In the genomic region with DNA sequence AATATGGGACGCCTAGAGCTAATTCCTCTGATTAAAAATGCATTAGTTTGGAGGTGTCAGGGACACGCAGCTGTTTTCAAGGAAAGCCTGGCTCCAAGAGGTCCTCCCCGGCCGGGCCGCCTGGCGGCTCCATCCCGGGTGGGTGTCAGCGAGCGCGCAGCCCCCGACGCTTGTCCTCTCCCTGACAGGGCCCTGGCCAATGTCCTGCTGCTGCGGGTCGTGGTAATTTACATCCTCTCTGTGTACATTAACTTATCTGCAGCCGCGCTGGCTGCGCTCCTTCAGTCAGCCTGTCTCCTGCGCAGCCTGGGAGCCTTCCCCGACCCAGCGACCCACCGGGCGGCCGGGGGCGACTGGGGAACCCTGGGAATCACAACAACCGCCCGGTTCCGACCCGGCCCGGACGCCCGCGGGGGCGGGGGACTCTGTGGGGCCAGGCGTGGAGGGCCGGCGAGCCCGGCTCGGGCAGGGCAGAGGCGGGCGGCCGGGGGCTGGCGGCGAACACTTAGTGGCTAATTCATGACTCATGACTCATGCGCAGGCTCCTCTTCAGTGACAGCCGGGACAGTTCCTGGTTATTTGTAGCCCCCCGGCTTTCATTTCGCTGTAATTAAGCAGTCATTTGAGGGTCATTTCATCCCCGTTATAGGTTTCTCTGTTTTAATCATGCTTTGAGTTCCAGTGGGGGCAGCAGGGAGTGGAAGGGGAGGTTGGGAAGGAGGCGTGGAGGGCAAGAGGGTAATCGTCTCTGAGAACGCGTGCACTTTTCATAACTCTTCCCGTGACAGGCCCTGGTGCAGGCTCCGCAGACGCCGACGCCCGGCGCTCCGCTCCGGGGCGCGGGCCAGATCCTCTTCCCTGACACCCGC, we compare ENCODE assay signal across 1 cellular context.
TF ChIP-seq lines count a peak whose summit lies in the region.

No MANE protein-coding gene starts in this region.

TF ChIP-seq in HEK293, 187 proteins besides CTCF, POLR2A, EP300 and RAD21 (continued from another document and continues in another):
- TF ChIP-seq, protein P1, sequence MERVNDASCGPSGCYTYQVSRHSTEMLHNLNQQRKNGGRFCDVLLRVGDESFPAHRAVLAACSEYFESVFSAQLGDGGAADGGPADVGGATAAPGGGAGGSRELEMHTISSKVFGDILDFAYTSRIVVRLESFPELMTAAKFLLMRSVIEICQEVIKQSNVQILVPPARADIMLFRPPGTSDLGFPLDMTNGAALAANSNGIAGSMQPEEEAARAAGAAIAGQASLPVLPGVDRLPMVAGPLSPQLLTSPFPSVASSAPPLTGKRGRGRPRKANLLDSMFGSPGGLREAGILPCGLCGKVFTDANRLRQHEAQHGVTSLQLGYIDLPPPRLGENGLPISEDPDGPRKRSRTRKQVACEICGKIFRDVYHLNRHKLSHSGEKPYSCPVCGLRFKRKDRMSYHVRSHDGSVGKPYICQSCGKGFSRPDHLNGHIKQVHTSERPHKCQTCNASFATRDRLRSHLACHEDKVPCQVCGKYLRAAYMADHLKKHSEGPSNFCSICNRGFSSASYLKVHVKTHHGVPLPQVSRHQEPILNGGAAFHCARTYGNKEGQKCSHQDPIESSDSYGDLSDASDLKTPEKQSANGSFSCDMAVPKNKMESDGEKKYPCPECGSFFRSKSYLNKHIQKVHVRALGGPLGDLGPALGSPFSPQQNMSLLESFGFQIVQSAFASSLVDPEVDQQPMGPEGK (tag by site-specific recombination; IDR thresholded peaks at IDR 0.05): peak; percentile 76
- peak; percentile 36; the same call in 1 of the 2 replicates for TF ChIP-seq ZBTB20 (tag by site-specific recombination; IDR thresholded peaks at IDR 0.05)
- no peak for TF ChIP-seq ZNF121 (tag by site-specific recombination; IDR thresholded peaks at IDR 0.05)
- no peak for TF ChIP-seq ZSCAN16 (tag by site-specific recombination; IDR thresholded peaks at IDR 0.05)
- TF ChIP-seq ZNF664 (tag by site-specific recombination; IDR thresholded peaks at IDR 0.05): no peak
- TF ChIP-seq ZNF274 (IDR thresholded peaks at IDR 0.05; ENCODE audit: low read length): no peak
- no peak for TF ChIP-seq ZNF274 (tag by site-specific recombination; IDR thresholded peaks at IDR 0.05; ENCODE audit: borderline replicate concordance)
- TF ChIP-seq, protein P2, sequence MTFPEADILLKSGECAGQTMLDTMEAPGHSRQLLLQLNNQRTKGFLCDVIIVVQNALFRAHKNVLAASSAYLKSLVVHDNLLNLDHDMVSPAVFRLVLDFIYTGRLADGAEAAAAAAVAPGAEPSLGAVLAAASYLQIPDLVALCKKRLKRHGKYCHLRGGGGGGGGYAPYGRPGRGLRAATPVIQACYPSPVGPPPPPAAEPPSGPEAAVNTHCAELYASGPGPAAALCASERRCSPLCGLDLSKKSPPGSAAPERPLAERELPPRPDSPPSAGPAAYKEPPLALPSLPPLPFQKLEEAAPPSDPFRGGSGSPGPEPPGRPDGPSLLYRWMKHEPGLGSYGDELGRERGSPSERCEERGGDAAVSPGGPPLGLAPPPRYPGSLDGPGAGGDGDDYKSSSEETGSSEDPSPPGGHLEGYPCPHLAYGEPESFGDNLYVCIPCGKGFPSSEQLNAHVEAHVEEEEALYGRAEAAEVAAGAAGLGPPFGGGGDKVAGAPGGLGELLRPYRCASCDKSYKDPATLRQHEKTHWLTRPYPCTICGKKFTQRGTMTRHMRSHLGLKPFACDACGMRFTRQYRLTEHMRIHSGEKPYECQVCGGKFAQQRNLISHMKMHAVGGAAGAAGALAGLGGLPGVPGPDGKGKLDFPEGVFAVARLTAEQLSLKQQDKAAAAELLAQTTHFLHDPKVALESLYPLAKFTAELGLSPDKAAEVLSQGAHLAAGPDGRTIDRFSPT (tag by site-specific recombination; IDR thresholded peaks at IDR 0.05): peak; percentile 24; the same call in 1 of the 2 replicates
- no peak for TF ChIP-seq ZNF626 (tag by site-specific recombination; IDR thresholded peaks at IDR 0.05)
- TF ChIP-seq, protein P3, sequence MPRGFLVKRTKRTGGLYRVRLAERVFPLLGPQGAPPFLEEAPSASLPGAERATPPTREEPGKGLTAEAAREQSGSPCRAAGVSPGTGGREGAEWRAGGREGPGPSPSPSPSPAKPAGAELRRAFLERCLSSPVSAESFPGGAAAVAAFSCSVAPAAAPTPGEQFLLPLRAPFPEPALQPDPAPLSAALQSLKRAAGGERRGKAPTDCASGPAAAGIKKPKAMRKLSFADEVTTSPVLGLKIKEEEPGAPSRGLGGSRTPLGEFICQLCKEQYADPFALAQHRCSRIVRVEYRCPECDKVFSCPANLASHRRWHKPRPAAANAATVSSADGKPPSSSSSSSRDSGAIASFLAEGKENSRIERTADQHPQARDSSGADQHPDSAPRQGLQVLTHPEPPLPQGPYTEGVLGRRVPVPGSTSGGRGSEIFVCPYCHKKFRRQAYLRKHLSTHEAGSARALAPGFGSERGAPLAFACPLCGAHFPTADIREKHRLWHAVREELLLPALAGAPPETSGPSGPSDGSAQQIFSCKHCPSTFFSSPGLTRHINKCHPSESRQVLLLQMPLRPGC (tag by site-specific recombination; IDR thresholded peaks at IDR 0.05): no peak
- TF ChIP-seq ZNF843 (tag by site-specific recombination; IDR thresholded peaks at IDR 0.05): peak; percentile 73
- TF ChIP-seq, protein P4, sequence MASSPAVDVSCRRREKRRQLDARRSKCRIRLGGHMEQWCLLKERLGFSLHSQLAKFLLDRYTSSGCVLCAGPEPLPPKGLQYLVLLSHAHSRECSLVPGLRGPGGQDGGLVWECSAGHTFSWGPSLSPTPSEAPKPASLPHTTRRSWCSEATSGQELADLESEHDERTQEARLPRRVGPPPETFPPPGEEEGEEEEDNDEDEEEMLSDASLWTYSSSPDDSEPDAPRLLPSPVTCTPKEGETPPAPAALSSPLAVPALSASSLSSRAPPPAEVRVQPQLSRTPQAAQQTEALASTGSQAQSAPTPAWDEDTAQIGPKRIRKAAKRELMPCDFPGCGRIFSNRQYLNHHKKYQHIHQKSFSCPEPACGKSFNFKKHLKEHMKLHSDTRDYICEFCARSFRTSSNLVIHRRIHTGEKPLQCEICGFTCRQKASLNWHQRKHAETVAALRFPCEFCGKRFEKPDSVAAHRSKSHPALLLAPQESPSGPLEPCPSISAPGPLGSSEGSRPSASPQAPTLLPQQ (tag by site-specific recombination; IDR thresholded peaks at IDR 0.05): peak; percentile 67; the same call in 1 of the 2 replicates
- TF ChIP-seq, protein P5, sequence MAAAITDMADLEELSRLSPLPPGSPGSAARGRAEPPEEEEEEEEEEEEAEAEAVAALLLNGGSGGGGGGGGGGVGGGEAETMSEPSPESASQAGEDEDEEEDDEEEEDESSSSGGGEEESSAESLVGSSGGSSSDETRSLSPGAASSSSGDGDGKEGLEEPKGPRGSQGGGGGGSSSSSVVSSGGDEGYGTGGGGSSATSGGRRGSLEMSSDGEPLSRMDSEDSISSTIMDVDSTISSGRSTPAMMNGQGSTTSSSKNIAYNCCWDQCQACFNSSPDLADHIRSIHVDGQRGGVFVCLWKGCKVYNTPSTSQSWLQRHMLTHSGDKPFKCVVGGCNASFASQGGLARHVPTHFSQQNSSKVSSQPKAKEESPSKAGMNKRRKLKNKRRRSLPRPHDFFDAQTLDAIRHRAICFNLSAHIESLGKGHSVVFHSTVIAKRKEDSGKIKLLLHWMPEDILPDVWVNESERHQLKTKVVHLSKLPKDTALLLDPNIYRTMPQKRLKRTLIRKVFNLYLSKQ (tag by site-specific recombination; IDR thresholded peaks at IDR 0.05; ENCODE audit: borderline replicate concordance): no peak
- TF ChIP-seq ZNF211 (tag by site-specific recombination; IDR thresholded peaks at IDR 0.05; ENCODE audit: low read depth): no peak
- TF ChIP-seq, protein P6, sequence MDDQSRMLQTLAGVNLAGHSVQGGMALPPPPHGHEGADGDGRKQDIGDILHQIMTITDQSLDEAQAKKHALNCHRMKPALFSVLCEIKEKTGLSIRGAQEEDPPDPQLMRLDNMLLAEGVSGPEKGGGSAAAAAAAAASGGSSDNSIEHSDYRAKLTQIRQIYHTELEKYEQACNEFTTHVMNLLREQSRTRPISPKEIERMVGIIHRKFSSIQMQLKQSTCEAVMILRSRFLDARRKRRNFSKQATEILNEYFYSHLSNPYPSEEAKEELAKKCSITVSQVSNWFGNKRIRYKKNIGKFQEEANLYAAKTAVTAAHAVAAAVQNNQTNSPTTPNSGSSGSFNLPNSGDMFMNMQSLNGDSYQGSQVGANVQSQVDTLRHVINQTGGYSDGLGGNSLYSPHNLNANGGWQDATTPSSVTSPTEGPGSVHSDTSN (CRISPR knock-in tag; IDR thresholded peaks at IDR 0.05): no peak
- TF ChIP-seq ZIC2 (tag by site-specific recombination; IDR thresholded peaks at IDR 0.05): peak; percentile 68
- TF ChIP-seq ZNF560 (tag by site-specific recombination; IDR thresholded peaks at IDR 0.05; ENCODE audit: borderline replicate concordance): no peak
- TF ChIP-seq, protein P7, sequence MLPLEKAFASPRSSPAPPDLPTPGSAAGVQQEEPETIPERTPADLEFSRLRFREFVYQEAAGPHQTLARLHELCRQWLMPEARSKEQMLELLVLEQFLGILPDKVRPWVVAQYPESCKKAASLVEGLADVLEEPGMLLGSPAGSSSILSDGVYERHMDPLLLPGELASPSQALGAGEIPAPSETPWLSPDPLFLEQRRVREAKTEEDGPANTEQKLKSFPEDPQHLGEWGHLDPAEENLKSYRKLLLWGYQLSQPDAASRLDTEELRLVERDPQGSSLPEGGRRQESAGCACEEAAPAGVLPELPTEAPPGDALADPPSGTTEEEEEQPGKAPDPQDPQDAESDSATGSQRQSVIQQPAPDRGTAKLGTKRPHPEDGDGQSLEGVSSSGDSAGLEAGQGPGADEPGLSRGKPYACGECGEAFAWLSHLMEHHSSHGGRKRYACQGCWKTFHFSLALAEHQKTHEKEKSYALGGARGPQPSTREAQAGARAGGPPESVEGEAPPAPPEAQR (tag by site-specific recombination; IDR thresholded peaks at IDR 0.05): no peak
- TF ChIP-seq ZNF76 (tag by site-specific recombination; IDR thresholded peaks at IDR 0.05; ENCODE audit: borderline replicate concordance, low read depth): peak; percentile 71; the same call in 1 of the 2 replicates
- TF ChIP-seq, protein P8, sequence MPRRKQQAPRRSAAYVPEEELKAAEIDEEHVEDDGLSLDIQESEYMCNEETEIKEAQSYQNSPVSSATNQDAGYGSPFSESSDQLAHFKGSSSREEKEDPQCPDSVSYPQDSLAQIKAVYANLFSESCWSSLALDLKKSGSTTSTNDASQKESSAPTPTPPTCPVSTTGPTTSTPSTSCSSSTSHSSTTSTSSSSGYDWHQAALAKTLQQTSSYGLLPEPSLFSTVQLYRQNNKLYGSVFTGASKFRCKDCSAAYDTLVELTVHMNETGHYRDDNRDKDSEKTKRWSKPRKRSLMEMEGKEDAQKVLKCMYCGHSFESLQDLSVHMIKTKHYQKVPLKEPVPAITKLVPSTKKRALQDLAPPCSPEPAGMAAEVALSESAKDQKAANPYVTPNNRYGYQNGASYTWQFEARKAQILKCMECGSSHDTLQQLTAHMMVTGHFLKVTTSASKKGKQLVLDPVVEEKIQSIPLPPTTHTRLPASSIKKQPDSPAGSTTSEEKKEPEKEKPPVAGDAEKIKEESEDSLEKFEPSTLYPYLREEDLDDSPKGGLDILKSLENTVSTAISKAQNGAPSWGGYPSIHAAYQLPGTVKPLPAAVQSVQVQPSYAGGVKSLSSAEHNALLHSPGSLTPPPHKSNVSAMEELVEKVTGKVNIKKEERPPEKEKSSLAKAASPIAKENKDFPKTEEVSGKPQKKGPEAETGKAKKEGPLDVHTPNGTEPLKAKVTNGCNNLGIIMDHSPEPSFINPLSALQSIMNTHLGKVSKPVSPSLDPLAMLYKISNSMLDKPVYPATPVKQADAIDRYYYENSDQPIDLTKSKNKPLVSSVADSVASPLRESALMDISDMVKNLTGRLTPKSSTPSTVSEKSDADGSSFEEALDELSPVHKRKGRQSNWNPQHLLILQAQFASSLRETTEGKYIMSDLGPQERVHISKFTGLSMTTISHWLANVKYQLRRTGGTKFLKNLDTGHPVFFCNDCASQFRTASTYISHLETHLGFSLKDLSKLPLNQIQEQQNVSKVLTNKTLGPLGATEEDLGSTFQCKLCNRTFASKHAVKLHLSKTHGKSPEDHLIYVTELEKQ (tag by site-specific recombination; IDR thresholded peaks at IDR 0.05; ENCODE audit: borderline replicate concordance): peak; percentile 44; the same call in 1 of the 2 replicates
- no peak for TF ChIP-seq ZNF157 (tag by site-specific recombination; IDR thresholded peaks at IDR 0.05)
- no peak for TF ChIP-seq ZNF596 (tag by site-specific recombination; IDR thresholded peaks at IDR 0.05)
- TF ChIP-seq ZNF529 (tag by site-specific recombination; IDR thresholded peaks at IDR 0.05; ENCODE audit: insufficient replicate concordance): no peak
- peak; percentile 66 for TF ChIP-seq ZXDB (tag by site-specific recombination; IDR thresholded peaks at IDR 0.05)
- no peak for TF ChIP-seq ZNF248 (tag by site-specific recombination; IDR thresholded peaks at IDR 0.05)
- TF ChIP-seq, protein P9, sequence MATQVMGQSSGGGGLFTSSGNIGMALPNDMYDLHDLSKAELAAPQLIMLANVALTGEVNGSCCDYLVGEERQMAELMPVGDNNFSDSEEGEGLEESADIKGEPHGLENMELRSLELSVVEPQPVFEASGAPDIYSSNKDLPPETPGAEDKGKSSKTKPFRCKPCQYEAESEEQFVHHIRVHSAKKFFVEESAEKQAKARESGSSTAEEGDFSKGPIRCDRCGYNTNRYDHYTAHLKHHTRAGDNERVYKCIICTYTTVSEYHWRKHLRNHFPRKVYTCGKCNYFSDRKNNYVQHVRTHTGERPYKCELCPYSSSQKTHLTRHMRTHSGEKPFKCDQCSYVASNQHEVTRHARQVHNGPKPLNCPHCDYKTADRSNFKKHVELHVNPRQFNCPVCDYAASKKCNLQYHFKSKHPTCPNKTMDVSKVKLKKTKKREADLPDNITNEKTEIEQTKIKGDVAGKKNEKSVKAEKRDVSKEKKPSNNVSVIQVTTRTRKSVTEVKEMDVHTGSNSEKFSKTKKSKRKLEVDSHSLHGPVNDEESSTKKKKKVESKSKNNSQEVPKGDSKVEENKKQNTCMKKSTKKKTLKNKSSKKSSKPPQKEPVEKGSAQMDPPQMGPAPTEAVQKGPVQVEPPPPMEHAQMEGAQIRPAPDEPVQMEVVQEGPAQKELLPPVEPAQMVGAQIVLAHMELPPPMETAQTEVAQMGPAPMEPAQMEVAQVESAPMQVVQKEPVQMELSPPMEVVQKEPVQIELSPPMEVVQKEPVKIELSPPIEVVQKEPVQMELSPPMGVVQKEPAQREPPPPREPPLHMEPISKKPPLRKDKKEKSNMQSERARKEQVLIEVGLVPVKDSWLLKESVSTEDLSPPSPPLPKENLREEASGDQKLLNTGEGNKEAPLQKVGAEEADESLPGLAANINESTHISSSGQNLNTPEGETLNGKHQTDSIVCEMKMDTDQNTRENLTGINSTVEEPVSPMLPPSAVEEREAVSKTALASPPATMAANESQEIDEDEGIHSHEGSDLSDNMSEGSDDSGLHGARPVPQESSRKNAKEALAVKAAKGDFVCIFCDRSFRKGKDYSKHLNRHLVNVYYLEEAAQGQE (tag by site-specific recombination; IDR thresholded peaks at IDR 0.05): 0 out of 2 replicates have a peak, but pooled peaks have one; percentile 29
- no peak for TF ChIP-seq SETDB1 (IDR thresholded peaks at IDR 0.05; ENCODE audit: insufficient read length, low read length)
- TF ChIP-seq, protein P10, sequence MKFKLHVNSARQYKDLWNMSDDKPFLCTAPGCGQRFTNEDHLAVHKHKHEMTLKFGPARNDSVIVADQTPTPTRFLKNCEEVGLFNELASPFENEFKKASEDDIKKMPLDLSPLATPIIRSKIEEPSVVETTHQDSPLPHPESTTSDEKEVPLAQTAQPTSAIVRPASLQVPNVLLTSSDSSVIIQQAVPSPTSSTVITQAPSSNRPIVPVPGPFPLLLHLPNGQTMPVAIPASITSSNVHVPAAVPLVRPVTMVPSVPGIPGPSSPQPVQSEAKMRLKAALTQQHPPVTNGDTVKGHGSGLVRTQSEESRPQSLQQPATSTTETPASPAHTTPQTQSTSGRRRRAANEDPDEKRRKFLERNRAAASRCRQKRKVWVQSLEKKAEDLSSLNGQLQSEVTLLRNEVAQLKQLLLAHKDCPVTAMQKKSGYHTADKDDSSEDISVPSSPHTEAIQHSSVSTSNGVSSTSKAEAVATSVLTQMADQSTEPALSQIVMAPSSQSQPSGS (tag by site-specific recombination; IDR thresholded peaks at IDR 0.05; ENCODE audit: low read depth): no peak
- TF ChIP-seq IKZF3 (tag by site-specific recombination; IDR thresholded peaks at IDR 0.05): no peak
- TF ChIP-seq ZNF791 (tag by site-specific recombination; IDR thresholded peaks at IDR 0.05): no peak
